25 cellular contexts compared by ENCODE assay signal in genomic region chr1:225670806-225671733, GRCh38. TPM values are rescaled to one million over a fixed set of nuclear protein-coding genes. Genes with fewer than 3 reads are reported as not detected.
DNase-seq lines count a peak whose midpoint lies in the region; ATAC-seq, FAIRE-seq and TF ChIP-seq lines count a peak whose summit lies in the region.
"Had no signal": no experiment of that assay in that cellular context is flagged by ENCODE, and none has a peak within 500 bp of the region (broad histone marks: within the 10 kb centered on the region; RNA-seq: fewer than 3 reads in every experiment).

No MANE protein-coding gene starts in this region.

- no peak for FAIRE-seq in kidney (lab: Jason Lieb, UNC)
- FAIRE-seq: H54 had no signal

- H3K9ac ChIP-seq in kidney (ENCODE audit: low read length in 2 of 2) = no peak overlapping the region

- ATAC-seq in mucosa of descending colon = peak; percentile 68
- ATAC-seq: left cardiac atrium; stimulated activated naive CD8-positive, alpha-beta T cell treated with anti-CD3 and anti-CD28 coated beads, Interleukin-15, Interleukin-2, amounts not matched to agents 100 U/mL and 50 U/mL, for 24 hours had no signal

- H3K9me3 ChIP-seq in mucosa of descending colon = no peaks in the 10 kb centered on the region
- H3K9me3 ChIP-seq in kidney (ENCODE audit: control insufficient read depth in 1 of 2, low read length in 2 of 2) = no peaks in the 10 kb centered on the region
- H3K9me3 ChIP-seq in tibial artery = no peaks in the 10 kb centered on the region
- H3K9me3 ChIP-seq: thyroid gland had no signal

- H3K27me3 ChIP-seq in tibial artery = no peaks in the 10 kb centered on the region
- H3K27me3 ChIP-seq: cardiac muscle cell, thyroid gland had no signal

- H3K27ac ChIP-seq in kidney (ENCODE audit: low read depth in 2 of 2, low read length in 2 of 2) = no peak overlapping the region
- H3K27ac ChIP-seq in tibial artery = no peak overlapping the region
- H3K27ac ChIP-seq: cardiac muscle cell, skin epidermis, thyroid gland had no signal

- DNase-seq in EL = peak; percentile 55
- peak; percentile 60 for DNase-seq in NCI-H226
- peak; percentile 51 for DNase-seq in epithelial cell of proximal tubule (ENCODE audit: low read depth)
- DNase-seq in mucosa of descending colon = no peak
- DNase-seq in effector CD8-positive, alpha-beta T cell (lab: John Stamatoyannopoulos, UW) = no peak
- no peak for DNase-seq in activated CD4-positive, alpha-beta T cell treated with anti-CD3 and anti-CD28 coated beads, Interleukin-2, amount 50 U/mL, for 48 hours
- DNase-seq in kidney = no peak
- no peak for DNase-seq in tibial artery
- DNase-seq: activated CD4-positive, alpha-beta T cell treated with anti-CD3 and anti-CD28 coated beads, Interleukin-2, amount 50 U/mL, for 4 hours; activated gamma-delta T cell; CD8-positive, alpha-beta memory T cell; DMS79; Kasumi-1; left cardiac atrium; NCI-H1092 treated with DMSO at 0.1 percent for 48 hours; NCI-H526 treated with DMSO at 0.1 percent for 48 hours; nephron progenitor cell; SHP77 treated with DMSO at 0.1 percent for 48 hours; stimulated activated CD4-positive, alpha-beta T cell treated with anti-CD3 and anti-CD28 coated beads, Interleukin-2, amount 100 ng/mL, for 48 hours; stimulated activated naive CD8-positive, alpha-beta T cell treated with anti-CD3 and anti-CD28 coated beads, Interleukin-15, Interleukin-2, amounts not matched to agents 100 U/mL and 50 U/mL, for 24 hours; T-helper 2 cell; thyroid gland had no signal

- TF ChIP-seq CTCF in epithelial cell of proximal tubule (conservative IDR thresholded peaks at IDR 0.05; ENCODE audit: low read depth, low read length) (no peak), mucosa of descending colon (IDR thresholded peaks at IDR 0.05) (no peak), kidney (IDR thresholded peaks at IDR 0.05; ENCODE audit: borderline replicate concordance, extremely low read depth, insufficient read depth) (no peak), tibial artery (IDR thresholded peaks at IDR 0.05) (no peak)

- H3K4me3 ChIP-seq in epithelial cell of proximal tubule (ENCODE audit: low read depth, low read length) (no peak overlapping the region), mucosa of descending colon (no peak overlapping the region), kidney (ENCODE audit: low read length in 2 of 2) (no peak overlapping the region), tibial artery (no peak overlapping the region)
- H3K4me3 ChIP-seq: cardiac muscle cell, skin epidermis, thyroid gland had no signal

- H3K36me3 ChIP-seq in mucosa of descending colon (ENCODE audit: low read depth) = no peaks in the 10 kb centered on the region
- no peaks in the 10 kb centered on the region for H3K36me3 ChIP-seq in kidney (ENCODE audit: control insufficient read depth in 1 of 2, insufficient read depth in 2 of 2, low read length in 2 of 2)
- no peaks in the 10 kb centered on the region for H3K36me3 ChIP-seq in tibial artery
- H3K36me3 ChIP-seq: cardiac muscle cell, thyroid gland had no signal

- H3K4me1 ChIP-seq in mucosa of descending colon (ENCODE audit: low read depth) = no peaks in the 10 kb centered on the region
- no peaks in the 10 kb centered on the region for H3K4me1 ChIP-seq in kidney (ENCODE audit: control insufficient read depth in 1 of 2, insufficient read depth in 1 of 2, low read depth in 1 of 2, low read length in 2 of 2)
- H3K4me1 ChIP-seq in tibial artery = no peaks in the 10 kb centered on the region
- H3K4me1 ChIP-seq: thyroid gland had no signal

- intact Hi-C loops in mucosa of descending colon (cut with DNase I, micrococcal nuclease) = no loop called here
- intact Hi-C loops in kidney (cut with DNase I) = no loop called here
- intact Hi-C loops in tibial artery (cut with DNase I; ENCODE audit: low total_unique reads) = no loop called here

RNA-seq across cellular contexts. Expression of gene ENAH, which starts 18.1 kb away (rescaled TPM):
- total RNA-seq in epithelial cell of proximal tubule (37.7 and 39.0 TPM in 2 replicates), mucosa of descending colon (100 to 1,000 TPM in 1 of 3 donors, 10 to 100 TPM in 2; 17.6 to 130 (median 41.3) TPM), kidney (42.3 TPM)
- 6.2 TPM for polyA plus RNA-seq in kidney (ENCODE audit: insufficient read depth, low read depth, low replicate concordance)
- polyA plus RNA-seq: CD8-positive, alpha-beta memory T cell had no signal

Comparison
In these comparisons a context has a peak if more than half of its experiments do, and no peak if none do; other contexts are left out.
1. DNase-seq: peak in EL (single experiment), NCI-H226 (single experiment) and epithelial cell of proximal tubule (single experiment); none in mucosa of descending colon (0 of 3), effector CD8-positive, alpha-beta T cell (single experiment), activated CD4-positive, alpha-beta T cell treated with anti-CD3 and anti-CD28 coated beads, Interleukin-2, amount 50 U/mL, for 48 hours (0 of 2), kidney (single experiment) and tibial artery (0 of 2).